Comparison of ENCODE assay signal across 16 cellular contexts in genomic region chr11:29251738-29252137, GRCh38.
DNase-seq lines count a peak whose midpoint lies in the region; ATAC-seq and TF ChIP-seq lines count a peak whose summit lies in the region.
"Had no signal": no experiment of that assay in that cellular context is flagged by ENCODE, and none has a peak within 500 bp of the region (broad histone marks: within the 10 kb centered on the region; RNA-seq: fewer than 3 reads in every experiment).

No MANE protein-coding gene starts in this region.

- H3K79me1 ChIP-seq in IMR-90 (ENCODE audit: low read depth in 1 of 2, low read length in 2 of 2), result no peaks in the 10 kb centered on the region

- H3K9ac ChIP-seq in mammary epithelial cell (ENCODE audit: insufficient read depth, low read length), result no peak overlapping the region
- no peak overlapping the region for H3K9ac ChIP-seq in IMR-90 (ENCODE audit: low read depth, low read length)

- ATAC-seq in HG02884 (IDR thresholded peaks at IDR 0.05; ENCODE audit: unreplicated experiment) (peak; percentile 54), IMR-90 (ENCODE audit: low read depth) (no peak), T-cell (replicated peaks in 1 of 4) (no peak), left ventricle myocardium superior (no peak)
- ATAC-seq: activated CD8-positive, alpha-beta T cell treated with anti-CD3 and anti-CD28 coated beads, Interleukin-2, amount 10 ng/mL, durations not matched to agents 7 days and 5 days had no signal

- H2BK20ac ChIP-seq in IMR-90 (ENCODE audit: low read depth, low read length), result peak overlapping the region; percentile 46; the same call in 1 of the 2 replicates

- intact Hi-C loops in mammary epithelial cell (cut with micrococcal nuclease), result no loop called here
- intact Hi-C loops in breast epithelium (cut with DNase I; ENCODE audit: low total_unique reads), result no loop called here
- intact Hi-C loops in IMR-90 (cut with micrococcal nuclease), result no loop called here
- intact Hi-C loops in left ventricle myocardium superior (cut with micrococcal nuclease), result no loop called here

- DNase-seq in mammary epithelial cell, result no peak
- no peak for DNase-seq in breast epithelium (ENCODE audit: low spot score in 2 of 2)
- no peak for DNase-seq in IMR-90
- no peak for DNase-seq in T-cell
- no peak for DNase-seq in left ventricle myocardium superior
- DNase-seq in HK-2 (ENCODE audit: unreplicated experiment), result no peak
- DNase-seq in SK-N-DZ (ENCODE audit: low spot score), result no peak
- DNase-seq: activated CD8-positive, alpha-beta T cell treated with anti-CD3 and anti-CD28 coated beads, Interleukin-2, amount 10 ng/mL, durations not matched to agents 7 days and 5 days; dorsolateral prefrontal cortex; kidney glomerular epithelial cell; NCI-H1092; NCI-H69; spleen had no signal

- no peaks in the 10 kb centered on the region for H3K27me3 Mint-ChIP-seq in T-cell

- H3K4me1 Mint-ChIP-seq in T-cell, result no peaks in the 10 kb centered on the region
- H3K4me1 Mint-ChIP-seq: neural crest cell had no signal

- TF ChIP-seq CTCF in mammary epithelial cell (conservative IDR thresholded peaks at IDR 0.05 in 1 of 2, IDR thresholded peaks at IDR 0.05 in 1 of 2; ENCODE audit: extremely low read depth in 1 of 2, insufficient read depth in 1 of 2, low read depth in 1 of 2, low read length in 2 of 2), result no peak
- no peak for TF ChIP-seq CTCF in breast epithelium (IDR thresholded peaks at IDR 0.05)
- TF ChIP-seq CTCF in IMR-90 (conservative IDR thresholded peaks at IDR 0.05; ENCODE audit: low read depth, low read length), result no peak

- H3K4me3 ChIP-seq in mammary epithelial cell (replicated peaks in 1 of 3; ENCODE audit: insufficient read depth in 1 of 3, low read depth in 2 of 3, low read length in 3 of 3), result no peak overlapping the region
- no peak overlapping the region for H3K4me3 ChIP-seq in breast epithelium
- H3K4me3 ChIP-seq in IMR-90 (ENCODE audit: insufficient read depth, low read depth, low read length), result no peak overlapping the region
- H3K4me3 ChIP-seq: dorsolateral prefrontal cortex, spleen had no signal

- peak overlapping the region; percentile 41; the same call in 1 of the 2 replicates for H3K18ac ChIP-seq in IMR-90 (ENCODE audit: low read depth, low read length)

- H2BK15ac ChIP-seq in IMR-90 (ENCODE audit: low read depth, low read length), result no peak overlapping the region

- H3K79me2 ChIP-seq in mammary epithelial cell (ENCODE audit: insufficient read depth, low read length), result no peaks in the 10 kb centered on the region

- H3K4me2 ChIP-seq in mammary epithelial cell (ENCODE audit: insufficient read depth, low read depth, low read length) (no peak overlapping the region), IMR-90 (ENCODE audit: low read depth, low read length) (no peak overlapping the region)

- no peak overlapping the region for H3K56ac ChIP-seq in IMR-90 (ENCODE audit: extremely low read depth, insufficient read depth, low read length)

- H4K8ac ChIP-seq in IMR-90 (ENCODE audit: low read depth in 2 of 2, low read length in 2 of 2), result peak overlapping the region in 1 of 2 experiments; percentile 21; a peak in 1 of 4 replicates

- H3K27me3 ChIP-seq in mammary epithelial cell (ENCODE audit: insufficient read depth, low read length) (no peaks in the 10 kb centered on the region), breast epithelium (no peaks in the 10 kb centered on the region), IMR-90 (ENCODE audit: control insufficient read depth, insufficient read depth, low read length) (no peaks in the 10 kb centered on the region)
- H3K27me3 ChIP-seq: dorsolateral prefrontal cortex, spleen had no signal

- H3K4ac ChIP-seq in IMR-90 (ENCODE audit: low read depth, low read length), result no peak overlapping the region

- no peak overlapping the region; the same call in 1 of the 2 replicates for H4K91ac ChIP-seq in IMR-90 (ENCODE audit: insufficient read depth, low read depth, low read length)

- H3K36me3 Mint-ChIP-seq in T-cell, result no peaks in the 10 kb centered on the region

- H4K5ac ChIP-seq in IMR-90 (ENCODE audit: low read depth, low read length), result no peak overlapping the region

- H2AFZ ChIP-seq in mammary epithelial cell (ENCODE audit: low read depth, low read length), result peak overlapping the region; percentile 7
- no peak overlapping the region for H2AFZ ChIP-seq in IMR-90 (replicated peaks; ENCODE audit: low read length, poor library complexity)

- in situ Hi-C loops in mammary epithelial cell (cut with MboI; ENCODE audit: low sequenced_read_pairs in 2 of 2), result no loop called here
- in situ Hi-C loops in IMR-90 (cut with MboI; ENCODE audit: low sequenced_read_pairs), result no loop called here

- no peak overlapping the region for H2BK120ac ChIP-seq in IMR-90 (ENCODE audit: low read depth, low read length)

- no peak for TF ChIP-seq RAD21 in IMR-90 (IDR thresholded peaks at IDR 0.05; ENCODE audit: low read length)

- POLR2A ChIA-PET in IMR-90 (lab: Charles Lee; ENCODE audit: unreplicated experiment), result no interaction called here
- POLR2A ChIA-PET in T-cell (lab: Charles Lee), result no interaction called here

- H4K20me1 ChIP-seq in mammary epithelial cell (ENCODE audit: insufficient read depth, low read length) (no peaks in the 10 kb centered on the region), IMR-90 (ENCODE audit: insufficient read depth, low read length) (no peaks in the 10 kb centered on the region)

- BruUV-seq in mammary epithelial cell (replicated peaks; lab: Mats Ljungman, UMichigan) (no TSS peak), IMR-90 (replicated peaks; lab: Mats Ljungman, UMichigan) (no TSS peak)

- peaks cover 13 to 22% (median 13%) of the 10 kb centered on the region in 3 donors for H3K9me3 Mint-ChIP-seq in T-cell
- H3K9me3 Mint-ChIP-seq: neural crest cell had no signal

- no peak overlapping the region for H3K27ac Mint-ChIP-seq in T-cell
- H3K27ac Mint-ChIP-seq: activated CD8-positive, alpha-beta T cell treated with anti-CD3 and anti-CD28 coated beads, Interleukin-2, amount 10 ng/mL, durations not matched to agents 7 days and 5 days; T-helper 1 cell treated with Interleukin-12 subunit alpha and Interleukin-12 subunit beta and Interleukin-4 antibody, amounts not matched to agents 30 μg/mL and 1 μg/mL, for 36 hours had no signal

- H3K4me3 Mint-ChIP-seq in T-cell, result no peak overlapping the region
- H3K4me3 Mint-ChIP-seq: activated CD8-positive, alpha-beta T cell treated with anti-CD3 and anti-CD28 coated beads, Interleukin-2, amount 10 ng/mL, durations not matched to agents 7 days and 5 days; neural crest cell; T-helper 1 cell treated with Interleukin-12 subunit alpha and Interleukin-12 subunit beta and Interleukin-4 antibody, amounts not matched to agents 30 μg/mL and 1 μg/mL, for 36 hours had no signal

- dilution Hi-C loops in mammary epithelial cell (cut with HindIII; ENCODE audit: low sequenced_read_pairs), result no loop called here
- dilution Hi-C loops in IMR-90 (cut with HindIII; ENCODE audit: low sequenced_read_pairs, unreplicated experiment), result no loop called here

- no peaks in the 10 kb centered on the region for H3K9me3 ChIP-seq in mammary epithelial cell (replicated peaks; ENCODE audit: insufficient read depth, low read length)
- no peaks in the 10 kb centered on the region for H3K9me3 ChIP-seq in breast epithelium
- H3K9me3 ChIP-seq in IMR-90 (ENCODE audit: control insufficient read depth, insufficient read depth, low read length), result no peaks in the 10 kb centered on the region

- H2BK5ac ChIP-seq in IMR-90 (ENCODE audit: low read depth, low read length, poor library complexity, severe bottlenecking), result no peak overlapping the region

- TF ChIP-seq POLR2A in breast epithelium (IDR thresholded peaks at IDR 0.05), result no peak
- no peak for TF ChIP-seq POLR2A in IMR-90 (IDR thresholded peaks at IDR 0.05; ENCODE audit: low read depth, low read length)

- H3K14ac ChIP-seq in IMR-90 (replicated peaks; ENCODE audit: low read depth, low read length), result no peak overlapping the region

- CTCF ChIA-PET in mammary epithelial cell (lab: Charles Lee; ENCODE audit: low non-redundant PET) (no interaction called here), IMR-90 (lab: Yijun Ruan, JAX) (no interaction called here), T-cell (lab: Charles Lee) (no interaction called here)

- peak overlapping the region; percentile 60; the same call in 1 of the 2 replicates for H2AK5ac ChIP-seq in IMR-90 (ENCODE audit: low read depth, low read length)

- H3K36me3 ChIP-seq in mammary epithelial cell (ENCODE audit: insufficient read depth, low read length) (no peaks in the 10 kb centered on the region), breast epithelium (no peaks in the 10 kb centered on the region), IMR-90 (ENCODE audit: control insufficient read depth, insufficient read depth, low read length) (no peaks in the 10 kb centered on the region; the same call in 1 of the 2 replicates)
- H3K36me3 ChIP-seq: spleen had no signal

- H3K23ac ChIP-seq in IMR-90 (ENCODE audit: low read depth, low read length), result no peak overlapping the region

- no peak overlapping the region for H2AK9ac ChIP-seq in IMR-90 (replicated peaks; ENCODE audit: low read depth, low read length, poor library complexity)

- H3K27ac ChIP-seq in mammary epithelial cell (ENCODE audit: insufficient read depth, low read depth, low read length), result no peak overlapping the region
- no peak overlapping the region for H3K27ac ChIP-seq in breast epithelium
- no peak overlapping the region for H3K27ac ChIP-seq in IMR-90 (ENCODE audit: insufficient read depth, low read length)
- H3K27ac ChIP-seq: dorsolateral prefrontal cortex, spleen had no signal

- WGBS in mammary epithelial cell (ENCODE audit: low coverage, missing lambda C conversion rate), result 63% methylated on average over 3 of the region's 4 CpGs
- WGBS in IMR-90 (ENCODE audit: extremely low coverage in 2 of 2, insufficient read length in 1 of 2), 2 experiments, result no CpG with 5 or more reads among the region's 4 CpGs

- no peaks in the 10 kb centered on the region for H3K4me1 ChIP-seq in mammary epithelial cell (ENCODE audit: insufficient read depth, low read length)
- no peaks in the 10 kb centered on the region for H3K4me1 ChIP-seq in breast epithelium
- H3K4me1 ChIP-seq in IMR-90 (ENCODE audit: control insufficient read depth, insufficient read depth, low read length), result no peaks in the 10 kb centered on the region
- H3K4me1 ChIP-seq: spleen had no signal

- no peaks in the 10 kb centered on the region for H3K9me1 ChIP-seq in IMR-90 (ENCODE audit: insufficient read depth, low read length)

TF ChIP-seq in IMR-90, 13 proteins besides CTCF, POLR2A, EP300 and RAD21:
- TF ChIP-seq NFE2L2 (IDR thresholded peaks at IDR 0.05; ENCODE audit: low read depth, low read length) (no peak), BHLHE40 (IDR thresholded peaks at IDR 0.05; ENCODE audit: low read depth, low read length) (no peak), RCOR1 (IDR thresholded peaks at IDR 0.05; ENCODE audit: insufficient replicate concordance, low read length) (no peak), CHD1 (IDR thresholded peaks at IDR 0.05; ENCODE audit: low read depth, low read length) (no peak), FOS (IDR thresholded peaks at IDR 0.05; ENCODE audit: low read depth, low read length) (no peak)
